8 cellular contexts compared by ENCODE assay signal in genomic region chr11:65917434-65918210, GRCh38. TPM values are rescaled to one million over a fixed set of nuclear protein-coding genes. Genes with fewer than 3 reads are reported as not detected.
A peak's percentile ranks its signal among the peaks of the same experiment; 100 is the strongest.
DNase-seq lines count a peak whose midpoint lies in the region; ATAC-seq and TF ChIP-seq lines count a peak whose summit lies in the region.

No MANE protein-coding gene starts in this region.

- POLR2A ChIA-PET in CD4-positive, alpha-beta memory T cell (lab: Charles Lee; ENCODE audit: partially characterized antibody) = interaction anchor here (0.6 to 14.1 kb wide), 24 partner anchors 9 to 411 kb away, joined by 3 to 320 read pairs (median 6); partner anchors contain the start of genes BANF1, CCDC85B, CFL1 and EHBP1L1
- POLR2A ChIA-PET in PC-3 (lab: Charles Lee; ENCODE audit: unreplicated experiment) = interaction anchor here (0.5 to 1.2 kb wide), 5 partner anchors 22 to 346 kb away, joined by 3 to 17 read pairs (median 3); partner anchors contain the start of genes CCDC85B and FIBP

- ATAC-seq in PC-3 = no peak
- ATAC-seq in GM21737 (IDR thresholded peaks at IDR 0.05; ENCODE audit: unreplicated experiment) = no peak

- peak overlapping the region; percentile 86 for H3K27ac ChIP-seq in CD4-positive, alpha-beta memory T cell (ENCODE audit: low read depth, low read length)
- H3K27ac ChIP-seq in PC-3 (ENCODE audit: low read length) (peak overlapping the region; percentile 93), esophagus muscularis mucosa (replicated peaks in 1 of 4) (peak overlapping the region; percentile 91 to 99 (median 94)), neutrophil (peak overlapping the region; percentile 92)

- H2AFZ ChIP-seq in PC-3 (ENCODE audit: low read length) = no peak overlapping the region

- DNase-seq in CD4-positive, alpha-beta memory T cell = no peak
- peak; percentile 36 for DNase-seq in PC-3
- DNase-seq in esophagus muscularis mucosa (ENCODE audit: extremely low spot score) = no peak
- no peak for DNase-seq in GM19238 (ENCODE audit: insufficient read length, low spot score)
- no peak for DNase-seq in stimulated activated CD4-positive, alpha-beta T cell treated with anti-CD3 and anti-CD28 coated beads, Interleukin-4, amount 100 ng/mL, for 24 hours
- no peak for DNase-seq in NCI-H446 (lab: John Stamatoyannopoulos, UW)

- peak overlapping the region; percentile 86 for H3K4me2 ChIP-seq in PC-3 (ENCODE audit: low read length)

- TF ChIP-seq CTCF in PC-3 (conservative IDR thresholded peaks at IDR 0.05; ENCODE audit: low read depth, low read length) (no peak), esophagus muscularis mucosa (IDR thresholded peaks at IDR 0.05) (no peak), neutrophil (IDR thresholded peaks at IDR 0.05) (no peak)

- H3K27me3 ChIP-seq in CD4-positive, alpha-beta memory T cell (ENCODE audit: insufficient read depth, low read length) = no peaks in the 10 kb centered on the region
- H3K27me3 ChIP-seq in PC-3 (ENCODE audit: low read length) = no peaks in the 10 kb centered on the region
- no peaks in the 10 kb centered on the region for H3K27me3 ChIP-seq in esophagus muscularis mucosa
- H3K27me3 ChIP-seq in neutrophil = no peaks in the 10 kb centered on the region

- H3K79me2 ChIP-seq in PC-3 (ENCODE audit: low read length) = peaks cover 88% of the 10 kb centered on the region

- 78% methylated on average over 14 of the region's 35 CpGs for WGBS in esophagus muscularis mucosa

- peak overlapping the region; percentile 88 to 95 (median 90) for H3K4me3 Mint-ChIP-seq in CD4-positive, alpha-beta memory T cell

- H3K36me3 ChIP-seq in CD4-positive, alpha-beta memory T cell (ENCODE audit: insufficient read depth, low read length) = peaks cover 8% of the 10 kb centered on the region
- H3K36me3 ChIP-seq in PC-3 (ENCODE audit: low read depth, low read length) = peaks cover 9% of the 10 kb centered on the region; the same call in 1 of the 2 replicates
- H3K36me3 ChIP-seq in esophagus muscularis mucosa = peaks cover 1 to 28% (median 19%) of the 10 kb centered on the region in 4 donors
- H3K36me3 ChIP-seq in neutrophil = peaks cover 20% of the 10 kb centered on the region

- H3K27me3 Mint-ChIP-seq in CD4-positive, alpha-beta memory T cell = no peaks in the 10 kb centered on the region

- peaks cover 14 to 59% (median 32%) of the 10 kb centered on the region in 4 donors for H3K4me1 Mint-ChIP-seq in CD4-positive, alpha-beta memory T cell

- no peak for TF ChIP-seq POLR2A in esophagus muscularis mucosa (IDR thresholded peaks at IDR 0.05; ENCODE audit: low read depth)

- peaks cover 7 to 24% of the 10 kb centered on the region in 2 donors for H3K36me3 Mint-ChIP-seq in CD4-positive, alpha-beta memory T cell

- peak overlapping the region; percentile 92 for H3K9ac ChIP-seq in PC-3 (ENCODE audit: low read length)

- peak overlapping the region; percentile 81 to 95 (median 91) for H3K27ac Mint-ChIP-seq in CD4-positive, alpha-beta memory T cell

- H4K20me1 ChIP-seq in PC-3 (ENCODE audit: low read length) = 0 out of 2 replicates have a peak, but pooled peaks cover 6% of the 10 kb centered on the region

- BruUV-seq in PC-3 (replicated peaks; lab: Mats Ljungman, UMichigan) = no TSS peak

- intact Hi-C loops in CD4-positive, alpha-beta memory T cell (cut with micrococcal nuclease) = loop anchor here (1.0 kb wide), 1 partner anchor 85 kb away; the partner anchor contains the start of genes BANF1 and EIF1AD
- intact Hi-C loops in PC-3 (cut with micrococcal nuclease) (no loop called here), esophagus muscularis mucosa (cut with DNase I) (loop anchor here (1.0 kb wide), 1 partner anchor 29 kb away; the partner anchor contains the start of gene FIBP)

- H3K9me2 ChIP-seq in PC-3 (replicated peaks; ENCODE audit: low read length) = no peaks in the 10 kb centered on the region

- H3K4me1 ChIP-seq in CD4-positive, alpha-beta memory T cell (ENCODE audit: insufficient read depth, low read length) = peaks cover 50% of the 10 kb centered on the region
- H3K4me1 ChIP-seq in PC-3 (ENCODE audit: insufficient read depth, low read length) = peaks cover 60% of the 10 kb centered on the region
- peaks cover 49 to 67% (median 62%) of the 10 kb centered on the region in 4 donors for H3K4me1 ChIP-seq in esophagus muscularis mucosa
- peaks cover 52 to 57% of the 10 kb centered on the region in 2 experiments for H3K4me1 ChIP-seq in neutrophil (ENCODE audit: control insufficient read depth in 1 of 2, insufficient read depth in 1 of 2, low read depth in 1 of 2, low read length in 1 of 2)

- peak overlapping the region; percentile 64 to 85 for H3K4me3 ChIP-seq in CD4-positive, alpha-beta memory T cell (ENCODE audit: low read length in 2 of 2)
- H3K4me3 ChIP-seq in PC-3 (ENCODE audit: low read length) (peak overlapping the region; percentile 76), esophagus muscularis mucosa (peak overlapping the region; percentile 68 to 99 (median 88)), neutrophil (ENCODE audit: low read depth in 1 of 2, low read length in 1 of 2) (peak overlapping the region; percentile 80 to 92)

- no peak for TF ChIP-seq EP300 in esophagus muscularis mucosa (IDR thresholded peaks at IDR 0.05)

- peaks cover 6% of the 10 kb centered on the region for H3F3A ChIP-seq in PC-3 (ENCODE audit: low read length, unreplicated experiment)

- H3K9me3 ChIP-seq in CD4-positive, alpha-beta memory T cell (ENCODE audit: control insufficient read depth in 1 of 2, low read length in 2 of 2) = no peaks in the 10 kb centered on the region
- H3K9me3 ChIP-seq in PC-3 (ENCODE audit: low read length) = no peaks in the 10 kb centered on the region
- H3K9me3 ChIP-seq in esophagus muscularis mucosa = no peaks in the 10 kb centered on the region
- no peaks in the 10 kb centered on the region for H3K9me3 ChIP-seq in neutrophil

- peaks cover 0 to 4% (median 0%) of the 10 kb centered on the region in 8 donors for H3K9me3 Mint-ChIP-seq in CD4-positive, alpha-beta memory T cell

- CTCF ChIA-PET in CD4-positive, alpha-beta memory T cell (lab: Charles Lee; ENCODE audit: partially characterized antibody) = interaction anchor here (0.9 to 2.5 kb wide), 7 partner anchors 17 to 58 kb away, joined by 3 to 25 read pairs (median 8); partner anchors contain the start of genes CCDC85B, FIBP and MUS81
- CTCF ChIA-PET in PC-3 (lab: Charles Lee) = interaction anchor here (0.6 kb wide), 1 partner anchor 17 kb away, joined by 3 read pairs; no protein-coding TSS in a partner anchor

RNA-seq across cellular contexts. Expression of gene C11orf68, which starts 1.2 kb away (rescaled TPM):
- 10 to 100 TPM; 57.1 to 59.5 TPM for total RNA-seq in CD4-positive, alpha-beta memory T cell
- polyA plus RNA-seq in CD4-positive, alpha-beta memory T cell = 10 to 100 TPM; 48.0 to 81.6 TPM
- total RNA-seq in PC-3 (2014; rRNA removed) (61.3 and 82.0 TPM in 2 replicates), esophagus muscularis mucosa (10 to 100 TPM; 18.2 to 56.0 (median 28.0) TPM)

RNA-seq across cellular contexts. Expression of gene DRAP1, which starts 1.6 kb away (rescaled TPM):
- 10 to 100 TPM; 78.2 to 78.7 TPM for total RNA-seq in CD4-positive, alpha-beta memory T cell
- polyA plus RNA-seq in CD4-positive, alpha-beta memory T cell = 100 to 1,000 TPM in 1 of 2 donors, 10 to 100 TPM in 1; 90.4 to 102 TPM
- total RNA-seq in PC-3 (2014; rRNA removed) (944 and 1,531 TPM in 2 replicates), esophagus muscularis mucosa (100 to 1,000 TPM in 2 of 4 donors, 10 to 100 TPM in 2; 78.4 to 122 (median 101) TPM)

RNA-seq across cellular contexts. Expression of gene FOSL1, which starts 17.4 kb away (rescaled TPM):
- total RNA-seq in CD4-positive, alpha-beta memory T cell = under 1 TPM; 0.39 to 0.79 TPM
- polyA plus RNA-seq in CD4-positive, alpha-beta memory T cell = under 1 TPM in 1 of 2 donors, not detected in 1; 0.81 TPM
- total RNA-seq in PC-3 (2014; rRNA removed) (656 and 851 TPM in 2 replicates), esophagus muscularis mucosa (10 to 100 TPM in 1 of 4 donors, 1 to 10 TPM in 2, not detected in 1; 3.2 to 47.2 (median 8.7) TPM)

RNA-seq across cellular contexts. Expression of gene CCDC85B, which starts 27.1 kb away (rescaled TPM):
- total RNA-seq in CD4-positive, alpha-beta memory T cell = 10 to 100 TPM; 22.9 to 24.9 TPM
- polyA plus RNA-seq in CD4-positive, alpha-beta memory T cell = 10 to 100 TPM; 60.0 to 68.3 TPM
- total RNA-seq in PC-3 (2014; rRNA removed) (207 and 280 TPM in 2 replicates), esophagus muscularis mucosa (10 to 100 TPM; 63.5 to 99.5 (median 84.6) TPM)

RNA-seq across cellular contexts. Expression of gene TSGA10IP, which starts 27.7 kb away (rescaled TPM):
- not detected for total RNA-seq in CD4-positive, alpha-beta memory T cell
- not detected for polyA plus RNA-seq in CD4-positive, alpha-beta memory T cell
- not detected in 2 replicates for total RNA-seq in PC-3 (2014; rRNA removed)
- not detected for total RNA-seq in esophagus muscularis mucosa

Comparison
In these comparisons a context has a peak if more than half of its experiments do, and no peak if none do; other contexts are left out.
1. RNA of gene FOSL1, which starts 17.4 kb away (total RNA-seq): 656 to 851 TPM in PC-3; 3.2 to 47.2 TPM in esophagus muscularis mucosa and 0.39 to 0.79 TPM in CD4-positive, alpha-beta memory T cell; every median in the first group is over 10 times any median in the second.
2. Peak in every context shown above with its lines, with median percentiles within 50 percentile points of each other: H3K27ac ChIP-seq and H3K4me3 ChIP-seq.